Comparison of ENCODE assay signal across 13 cellular contexts in the genomic region with DNA sequence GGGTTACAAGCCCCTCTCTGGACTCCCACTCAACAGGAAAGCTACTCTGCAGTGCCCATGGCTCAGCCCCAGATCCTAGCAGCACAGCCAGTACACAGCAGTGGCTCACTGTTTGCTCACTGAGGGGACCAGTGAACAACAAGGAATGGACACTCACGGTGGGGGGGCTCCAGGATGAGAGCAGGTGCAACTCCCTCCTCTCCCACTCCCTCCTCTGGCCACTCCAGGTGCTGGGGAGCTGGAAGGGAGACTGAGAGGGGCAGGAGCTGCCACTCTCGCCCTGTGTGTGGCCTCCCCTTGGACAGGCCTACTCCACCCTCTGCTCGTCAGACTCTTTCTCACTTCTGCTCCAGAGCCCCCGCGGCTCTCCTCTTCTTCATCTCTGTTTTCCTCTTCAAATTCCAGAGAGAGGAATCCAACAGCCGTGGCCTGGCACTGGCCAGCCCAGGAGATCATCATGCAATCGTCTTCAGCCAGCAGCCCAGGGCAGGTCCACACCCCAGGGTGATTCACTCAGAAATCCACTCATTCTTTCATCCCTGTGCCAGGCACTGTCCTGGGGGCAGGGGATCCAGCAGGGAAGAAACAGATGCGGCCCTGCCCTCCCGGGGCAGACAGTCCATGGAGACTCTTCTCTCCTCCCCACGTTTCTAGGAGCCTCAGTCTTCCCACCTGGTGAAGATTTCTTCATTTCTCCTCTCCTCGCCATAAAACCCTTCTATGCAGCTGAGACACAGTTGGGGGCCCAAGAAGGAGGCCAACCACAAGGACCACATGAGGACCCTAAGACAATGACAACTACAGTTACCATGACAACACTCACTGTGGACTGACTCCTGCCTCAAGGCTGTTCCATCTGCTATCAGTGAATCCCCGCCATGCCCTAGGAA. TPM values are rescaled to one million over a fixed set of nuclear protein-coding genes. Genes with fewer than 3 reads are reported as not detected.
DNase-seq lines count a peak whose midpoint lies in the region; ATAC-seq and TF ChIP-seq lines count a peak whose summit lies in the region.
"Had no signal": no experiment of that assay in that cellular context is flagged by ENCODE, and none has a peak within 500 bp of the region (broad histone marks: within the 10 kb centered on the region; RNA-seq: fewer than 3 reads in every experiment).

No MANE protein-coding gene starts in this region.

- H3K36me3 Mint-ChIP-seq in endothelial cell (ENCODE audit: low read depth, unreplicated experiment), result no peaks in the 10 kb centered on the region

- intact Hi-C loops in posterior vena cava (cut with DNase I), result no loop called here

- H3F3A ChIP-seq in GM23248 (ENCODE audit: insufficient read depth), result no peaks in the 10 kb centered on the region

- in situ Hi-C loops in GM23248 (cut with MboI), result no loop called here

- no peaks in the 10 kb centered on the region for H3K9me3 ChIP-seq in GM23248 (ENCODE audit: low read depth)
- H3K9me3 ChIP-seq: heart left ventricle had no signal

- H3K27me3 Mint-ChIP-seq in endothelial cell (ENCODE audit: unreplicated experiment), result peaks cover 9% of the 10 kb centered on the region

- no peaks in the 10 kb centered on the region for H3K36me3 ChIP-seq in GM23248 (ENCODE audit: low read depth)
- H3K36me3 ChIP-seq: heart left ventricle had no signal

- peaks cover 32% of the 10 kb centered on the region for H3K4me1 Mint-ChIP-seq in endothelial cell (ENCODE audit: unreplicated experiment)

- peak overlapping the region; percentile 52 for H3K4me2 ChIP-seq in GM23248 (ENCODE audit: unreplicated experiment)

- no peak for TF ChIP-seq CTCF in endothelial cell (IDR thresholded peaks at IDR 0.05; ENCODE audit: unreplicated experiment)

- H3K27ac ChIP-seq in GM23248, result no peak overlapping the region
- H3K27ac ChIP-seq: heart left ventricle had no signal

- H2AFZ ChIP-seq in GM23248, result no peak overlapping the region

- no peaks in the 10 kb centered on the region for H4K20me1 ChIP-seq in GM23248 (ENCODE audit: insufficient read depth)

- no peaks in the 10 kb centered on the region for H3K79me2 ChIP-seq in GM23248 (ENCODE audit: insufficient read depth)

- no peak for ATAC-seq in HG02798 (IDR thresholded peaks at IDR 0.05; ENCODE audit: poor library complexity, unreplicated experiment)
- ATAC-seq: heart left ventricle had no signal

- H3K27me3 ChIP-seq in GM23248 (replicated peaks; ENCODE audit: insufficient read depth), result no peaks in the 10 kb centered on the region
- H3K27me3 ChIP-seq: heart left ventricle had no signal

- H3K4me3 ChIP-seq in GM23248, result no peak overlapping the region
- H3K4me3 ChIP-seq: heart left ventricle had no signal

- 46 to 48% methylated on average over 12 of the region's 12 CpGs for WGBS in GM23248 (ENCODE audit: low coverage in 1 of 2, low lambda C conversion rate in 2 of 2, missing lambda C conversion rate in 2 of 2), 2 experiments

- peak overlapping the region; percentile 57 for H3K27ac Mint-ChIP-seq in endothelial cell (ENCODE audit: unreplicated experiment)

- H3K4me1 ChIP-seq in GM23248 (ENCODE audit: insufficient read depth), result peaks cover 10% of the 10 kb centered on the region

- no peak overlapping the region for H3K9ac ChIP-seq in GM23248

- peak; percentile 87 for DNase-seq in GM23248
- peak; percentile 40 for DNase-seq in NCI-H146 treated with DMSO at 0.1 percent for 48 hours (lab: John Stamatoyannopoulos, UW; ENCODE audit: unreplicated experiment)
- DNase-seq in endothelial cell (ENCODE audit: low spot score), result no peak
- peak; percentile 50 for DNase-seq in posterior vena cava (ENCODE audit: low spot score)
- DNase-seq in SHP77 treated with DMSO at 0.1 percent for 48 hours (lab: John Stamatoyannopoulos, UW), result no peak
- no peak for DNase-seq in activated effector memory CD4-positive, alpha-beta T cell treated with anti-CD3 and anti-CD28 coated beads, Interleukin-2, amount 50 U/mL, for 16 hours
- DNase-seq: activated CD4-positive, CD25-positive, alpha-beta regulatory T cell treated with anti-CD3 and anti-CD28 coated beads, Interleukin-2, amount 50 U/mL, for 72 hours; activated gamma-delta T cell; DMS 273 treated with DMSO at 0.1 percent for 48 hours; heart left ventricle; MM.1S; NCI-H526 treated with DMSO at 0.1 percent for 48 hours had no signal

- H3K4me3 Mint-ChIP-seq in endothelial cell (ENCODE audit: unreplicated experiment), result no peak overlapping the region

- no peaks in the 10 kb centered on the region for H3K9me2 ChIP-seq in GM23248 (ENCODE audit: insufficient read depth)

- no peaks in the 10 kb centered on the region for H3K9me3 Mint-ChIP-seq in endothelial cell (ENCODE audit: unreplicated experiment)

RNA-seq across cellular contexts. Expression of a gene that starts 30.7 kb away (rescaled TPM):
- 33.4 and 77.2 TPM in 2 replicates for total RNA-seq in GM23248 (2014; rRNA removed; shearing (Covaris generic))
- 49.5 and 50.7 TPM in 2 replicates for polyA plus RNA-seq in GM23248 (2016; fragmentation: Nextera tagmentation; extraction: Ambion mirVana)
- total RNA-seq in endothelial cell (ENCODE audit: unreplicated experiment), result 89.7 TPM
- 10 to 100 TPM; 14.5 to 15.3 TPM for total RNA-seq in posterior vena cava

Comparison
In these comparisons a context has a peak if more than half of its experiments do, and no peak if none do; other contexts are left out.
1. DNase-seq: peak in GM23248 (single experiment), NCI-H146 treated with DMSO at 0.1 percent for 48 hours (single experiment) and posterior vena cava (single experiment); none in endothelial cell (single experiment), SHP77 treated with DMSO at 0.1 percent for 48 hours (single experiment) and activated effector memory CD4-positive, alpha-beta T cell treated with anti-CD3 and anti-CD28 coated beads, Interleukin-2, amount 50 U/mL, for 16 hours (single experiment).